In the genomic region with DNA sequence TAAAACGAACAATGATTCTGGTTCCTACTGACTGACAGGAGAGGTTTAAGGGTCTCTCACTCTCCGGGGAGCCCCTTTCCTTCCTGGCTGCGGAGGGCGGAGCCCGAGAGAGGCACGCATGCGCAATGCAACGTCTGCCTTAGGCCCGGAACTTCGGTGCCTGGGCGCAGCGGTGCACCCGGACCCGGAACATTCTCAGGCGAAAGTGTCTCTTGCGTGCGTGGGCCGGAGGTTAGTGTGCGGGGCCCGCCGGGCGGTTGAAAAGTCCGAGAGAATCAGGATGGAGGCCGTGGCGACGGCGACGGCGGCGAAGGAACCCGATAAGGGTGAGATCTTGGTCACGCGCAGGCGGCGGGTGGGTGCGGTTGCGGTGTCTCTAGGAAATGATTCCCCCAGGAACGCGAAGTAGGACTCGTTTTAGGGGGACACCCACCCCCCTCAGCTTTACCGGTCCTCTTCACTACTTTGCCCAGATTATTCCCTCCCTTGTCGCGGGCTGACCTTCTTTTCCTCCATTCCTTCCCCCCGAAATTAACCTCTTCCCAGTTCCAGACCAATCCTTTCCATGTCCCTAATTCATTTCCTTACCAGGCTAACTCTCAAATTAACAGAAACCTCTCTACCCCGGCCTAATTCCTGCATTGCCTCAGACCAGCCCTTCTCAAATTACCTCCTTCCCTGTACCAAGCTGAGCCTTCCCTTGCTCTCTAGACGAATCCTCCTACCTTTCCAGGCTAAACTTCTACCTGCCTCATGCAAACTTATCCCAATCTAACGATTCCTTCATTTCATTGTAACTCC, we compare ENCODE assay signal across 1 cellular context.
A peak's percentile ranks its signal among the peaks of the same experiment; 100 is the strongest.
TF ChIP-seq lines count a peak whose summit lies in the region.

A gene (plus strand): TSS at position 142 of the 801 bp plus-strand sequence. CDS start 139 bp downstream, at position 281.

TF ChIP-seq in WTC11, 78 proteins besides CTCF, POLR2A, EP300 and RAD21 (continued from another document):
- TF ChIP-seq, protein P1, sequence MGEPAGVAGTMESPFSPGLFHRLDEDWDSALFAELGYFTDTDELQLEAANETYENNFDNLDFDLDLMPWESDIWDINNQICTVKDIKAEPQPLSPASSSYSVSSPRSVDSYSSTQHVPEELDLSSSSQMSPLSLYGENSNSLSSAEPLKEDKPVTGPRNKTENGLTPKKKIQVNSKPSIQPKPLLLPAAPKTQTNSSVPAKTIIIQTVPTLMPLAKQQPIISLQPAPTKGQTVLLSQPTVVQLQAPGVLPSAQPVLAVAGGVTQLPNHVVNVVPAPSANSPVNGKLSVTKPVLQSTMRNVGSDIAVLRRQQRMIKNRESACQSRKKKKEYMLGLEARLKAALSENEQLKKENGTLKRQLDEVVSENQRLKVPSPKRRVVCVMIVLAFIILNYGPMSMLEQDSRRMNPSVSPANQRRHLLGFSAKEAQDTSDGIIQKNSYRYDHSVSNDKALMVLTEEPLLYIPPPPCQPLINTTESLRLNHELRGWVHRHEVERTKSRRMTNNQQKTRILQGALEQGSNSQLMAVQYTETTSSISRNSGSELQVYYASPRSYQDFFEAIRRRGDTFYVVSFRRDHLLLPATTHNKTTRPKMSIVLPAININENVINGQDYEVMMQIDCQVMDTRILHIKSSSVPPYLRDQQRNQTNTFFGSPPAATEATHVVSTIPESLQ (CRISPR knock-in tag; IDR thresholded peaks at IDR 0.05) = no peak
- no peak for TF ChIP-seq CBFB (CRISPR knock-in tag; IDR thresholded peaks at IDR 0.05; ENCODE audit: low read depth)
- TF ChIP-seq, protein P2, sequence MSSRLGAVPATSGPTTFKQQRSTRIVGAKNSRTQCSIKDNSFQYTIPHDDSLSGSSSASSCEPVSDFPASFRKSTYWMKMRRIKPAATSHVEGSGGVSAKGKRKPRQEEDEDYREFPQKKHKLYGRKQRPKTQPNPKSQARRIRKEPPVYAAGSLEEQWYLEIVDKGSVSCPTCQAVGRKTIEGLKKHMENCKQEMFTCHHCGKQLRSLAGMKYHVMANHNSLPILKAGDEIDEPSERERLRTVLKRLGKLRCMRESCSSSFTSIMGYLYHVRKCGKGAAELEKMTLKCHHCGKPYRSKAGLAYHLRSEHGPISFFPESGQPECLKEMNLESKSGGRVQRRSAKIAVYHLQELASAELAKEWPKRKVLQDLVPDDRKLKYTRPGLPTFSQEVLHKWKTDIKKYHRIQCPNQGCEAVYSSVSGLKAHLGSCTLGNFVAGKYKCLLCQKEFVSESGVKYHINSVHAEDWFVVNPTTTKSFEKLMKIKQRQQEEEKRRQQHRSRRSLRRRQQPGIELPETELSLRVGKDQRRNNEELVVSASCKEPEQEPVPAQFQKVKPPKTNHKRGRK (CRISPR knock-in tag; IDR thresholded peaks at IDR 0.05; ENCODE audit: borderline replicate concordance) = no peak
- TF ChIP-seq NR1H2 (CRISPR knock-in tag; IDR thresholded peaks at IDR 0.05) = no peak
- TF ChIP-seq, protein P3, sequence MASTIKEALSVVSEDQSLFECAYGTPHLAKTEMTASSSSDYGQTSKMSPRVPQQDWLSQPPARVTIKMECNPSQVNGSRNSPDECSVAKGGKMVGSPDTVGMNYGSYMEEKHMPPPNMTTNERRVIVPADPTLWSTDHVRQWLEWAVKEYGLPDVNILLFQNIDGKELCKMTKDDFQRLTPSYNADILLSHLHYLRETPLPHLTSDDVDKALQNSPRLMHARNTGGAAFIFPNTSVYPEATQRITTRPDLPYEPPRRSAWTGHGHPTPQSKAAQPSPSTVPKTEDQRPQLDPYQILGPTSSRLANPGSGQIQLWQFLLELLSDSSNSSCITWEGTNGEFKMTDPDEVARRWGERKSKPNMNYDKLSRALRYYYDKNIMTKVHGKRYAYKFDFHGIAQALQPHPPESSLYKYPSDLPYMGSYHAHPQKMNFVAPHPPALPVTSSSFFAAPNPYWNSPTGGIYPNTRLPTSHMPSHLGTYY (CRISPR knock-in tag; IDR thresholded peaks at IDR 0.05) = peak; percentile 84; the same call in 1 of the 2 replicates
- no peak for TF ChIP-seq JUN (CRISPR knock-in tag; IDR thresholded peaks at IDR 0.05)
- TF ChIP-seq NR2C2 (CRISPR knock-in tag; IDR thresholded peaks at IDR 0.05) = no peak
- TF ChIP-seq ZBTB21 (CRISPR knock-in tag; IDR thresholded peaks at IDR 0.05; ENCODE audit: borderline replicate concordance) = no peak
- no peak for TF ChIP-seq OVOL2 (CRISPR knock-in tag; IDR thresholded peaks at IDR 0.05; ENCODE audit: borderline replicate concordance)
